34 cellular contexts compared by ENCODE assay signal in genomic region chr1:3363756-3364155, GRCh38.
"Had no signal": no experiment of that assay in that cellular context is flagged by ENCODE, and none has a peak within 500 bp of the region (broad histone marks: within the 10 kb centered on the region; RNA-seq: fewer than 3 reads in every experiment).

No MANE protein-coding gene starts in this region.

- H3K4me2 ChIP-seq: PC-9 had no signal

- H3K9me3 ChIP-seq: breast epithelium had no signal

- DNase-seq: activated B cell treated with CpG ODN at 0.5 μM for 24 hours; activated CD4-positive, alpha-beta memory T cell treated with anti-CD3 and anti-CD28 coated beads for 36 hours; activated CD4-positive, alpha-beta T cell treated with anti-CD3 and anti-CD28 coated beads for 4 hours; activated CD4-positive, alpha-beta T cell treated with anti-CD3 and anti-CD28 coated beads, Interleukin-2, amount 50 U/mL, for 1 hour; activated CD4-positive, CD25-positive, alpha-beta regulatory T cell treated with anti-CD3 and anti-CD28 coated beads, Interleukin-2, amount 50 U/mL, for 72 hours; activated CD8-positive, alpha-beta memory T cell treated with anti-CD3 and anti-CD28 coated beads, Interleukin-2, amount 50 U/mL, for 4 hours; activated effector memory CD4-positive, alpha-beta T cell treated with Interleukin-2 at 50 U/mL for 16 hours; activated naive CD4-positive, alpha-beta T cell treated with anti-CD3 and anti-CD28 coated beads, Interleukin-2, amount 10 ng/mL, durations not matched to agents 7 days and 5 days; activated naive CD8-positive, alpha-beta T cell treated with anti-CD3 and anti-CD28 coated beads, Interleukin-2, amount 50 U/mL, for 24 hours; activated T-cell treated with anti-CD3 and anti-CD28 coated beads for 4 hours; activated T-cell treated with anti-CD3 and anti-CD28 coated beads, Interleukin-2, amount 50 U/mL, for 48 hours; anterior cingulate cortex; caudate nucleus; cerebellar nuclear complex; Kasumi-1; KG1; MM.1S; MV-4-11; NCI-H1092; NCI-H146; NCI-H1930; NCI-H345; NCI-H524 treated with DMSO at 0.1 percent for 48 hours; NCI-H748 treated with DMSO at 0.1 percent for 48 hours; NK-92 treated with Interleukin-12 subunit alpha and Interleukin-12 subunit beta, amount 100 ng/mL, for 24 hours; PC-9; Right ventricle myocardium superior; SW 1271; T-helper 1 cell; T-helper 2 cell; T-helper 9 cell had no signal

- ATAC-seq: activated naive CD8-positive, alpha-beta T cell treated with anti-CD3 and anti-CD28 coated beads, Interleukin-2, amount 50 U/mL, for 24 hours had no signal

- H3K4me1 ChIP-seq: breast epithelium had no signal

- H3K27ac ChIP-seq: breast epithelium, PC-9, RWPE1, VCaP had no signal

- H3K4me3 ChIP-seq: breast epithelium, PC-9 had no signal

- H3K36me3 ChIP-seq: breast epithelium had no signal
